15 cellular contexts compared by ENCODE assay signal in genomic region chr7:74502216-74502891, GRCh38. TPM values are rescaled to one million over a fixed set of nuclear protein-coding genes. Genes with fewer than 3 reads are reported as not detected.
DNase-seq lines count a peak whose midpoint lies in the region; ATAC-seq, FAIRE-seq and TF ChIP-seq lines count a peak whose summit lies in the region.
"Had no signal": no experiment of that assay in that cellular context is flagged by ENCODE, and none has a peak within 500 bp of the region (broad histone marks: within the 10 kb centered on the region; RNA-seq: fewer than 3 reads in every experiment).

No MANE protein-coding gene starts in this region.

- peaks cover 29% of the 10 kb centered on the region for H3K4me1 ChIP-seq in body of pancreas
- peaks cover 4 to 8% of the 10 kb centered on the region in 2 donors for H3K4me1 ChIP-seq in kidney (ENCODE audit: control insufficient read depth in 1 of 2, insufficient read depth in 1 of 2, low read depth in 1 of 2, low read length in 2 of 2)

- H3K4me3 ChIP-seq in body of pancreas (no peak overlapping the region), kidney (ENCODE audit: low read length in 2 of 2) (no peak overlapping the region)
- H3K4me3 ChIP-seq: SK-N-MC had no signal

- H3K27ac ChIP-seq in body of pancreas (peak overlapping the region; percentile 50 to 86 (median 76)), kidney (ENCODE audit: low read depth in 2 of 2, low read length in 2 of 2) (peak overlapping the region; percentile 88 to 90)
- H3K27ac ChIP-seq: SK-N-MC had no signal

- peak in 2 of 3 donors; percentile 35 to 41 for TF ChIP-seq POLR2A in body of pancreas (IDR thresholded peaks at IDR 0.05)
- no peak for TF ChIP-seq POLR2A in H54 (IDR thresholded peaks at IDR 0.05; ENCODE audit: low read depth, low read length)

- no peak overlapping the region for H3K9ac ChIP-seq in kidney (ENCODE audit: low read length in 2 of 2)

- no peaks in the 10 kb centered on the region for H3K27me3 ChIP-seq in body of pancreas

- TF ChIP-seq CTCF in body of pancreas (IDR thresholded peaks at IDR 0.05) (peak in 2 of 7 experiments; percentile 28 to 31), kidney (IDR thresholded peaks at IDR 0.05; ENCODE audit: borderline replicate concordance, extremely low read depth, insufficient read depth) (no peak), D721Med (IDR thresholded peaks at IDR 0.05; ENCODE audit: insufficient read depth, missing control alignments) (no peak)

- ATAC-seq in body of pancreas (peak; percentile 75), HG02840 (IDR thresholded peaks at IDR 0.05; ENCODE audit: low FRiP score, unreplicated experiment) (no peak)
- ATAC-seq: activated CD4-positive, CD25-positive, alpha-beta regulatory T cell treated with anti-CD3 and anti-CD28 coated beads, Interleukin-2, amount 50 U/mL, for 24 hours had no signal

- H3K36me3 ChIP-seq in body of pancreas (replicated peaks in 1 of 2; ENCODE audit: insufficient read depth in 1 of 2, low read depth in 2 of 2) (no peaks in the 10 kb centered on the region), kidney (ENCODE audit: control insufficient read depth in 1 of 2, insufficient read depth in 2 of 2, low read length in 2 of 2) (no peaks in the 10 kb centered on the region)

- 18 to 30% methylated on average over 5 to 14 of the region's 14 CpGs for WGBS in body of pancreas, 2 donors

- intact Hi-C loops in body of pancreas (cut with DNase I): no loop called here
- intact Hi-C loops in kidney (cut with DNase I): no loop called here

- DNase-seq in AG20443 (ENCODE audit: low spot score) (peak; percentile 45), NCI-H1417 treated with DMSO at 0.1 percent for 48 hours (lab: John Stamatoyannopoulos, UW) (peak; percentile 24), body of pancreas (peak; percentile 84 to 86 (median 86)), kidney (no peak), H54 (ENCODE audit: insufficient read length, low spot score) (no peak), 8988T (no peak), D721Med (ENCODE audit: insufficient read length, low spot score) (no peak)
- DNase-seq: AML-193, cortex of kidney, HCEC 1CT, mesendoderm, small intestine had no signal

- FAIRE-seq in kidney (lab: Jason Lieb, UNC): no peak
- FAIRE-seq in H54 (lab: Jason Lieb, UNC): no peak
- no peak for FAIRE-seq in D721Med (lab: Jason Lieb, UNC)
- FAIRE-seq: small intestine had no signal

- no peaks in the 10 kb centered on the region for H3K9me3 ChIP-seq in body of pancreas
- H3K9me3 ChIP-seq in kidney (ENCODE audit: control insufficient read depth in 1 of 2, low read length in 2 of 2): no peaks in the 10 kb centered on the region

RNA-seq across cellular contexts. Expression of gene GTF2IRD1, which starts 48.6 kb away (rescaled TPM):
- total RNA-seq in body of pancreas: 10 to 100 TPM in 1 of 2 donors, 1 to 10 TPM in 1; 9.2 to 11.2 TPM
- total RNA-seq in kidney: 35.8 TPM
- 28.2 TPM for polyA plus RNA-seq in kidney (ENCODE audit: insufficient read depth, low read depth, low replicate concordance)

Comparison
In these comparisons a context has a peak if more than half of its experiments do, and no peak if none do; other contexts are left out.
1. DNase-seq: peak in AG20443 (single experiment), NCI-H1417 treated with DMSO at 0.1 percent for 48 hours (single experiment) and body of pancreas (4 of 4); none in kidney (single experiment), H54 (single experiment), 8988T (single experiment) and D721Med (single experiment).